Comparison of ENCODE assay signal across 17 cellular contexts in the genomic region with DNA sequence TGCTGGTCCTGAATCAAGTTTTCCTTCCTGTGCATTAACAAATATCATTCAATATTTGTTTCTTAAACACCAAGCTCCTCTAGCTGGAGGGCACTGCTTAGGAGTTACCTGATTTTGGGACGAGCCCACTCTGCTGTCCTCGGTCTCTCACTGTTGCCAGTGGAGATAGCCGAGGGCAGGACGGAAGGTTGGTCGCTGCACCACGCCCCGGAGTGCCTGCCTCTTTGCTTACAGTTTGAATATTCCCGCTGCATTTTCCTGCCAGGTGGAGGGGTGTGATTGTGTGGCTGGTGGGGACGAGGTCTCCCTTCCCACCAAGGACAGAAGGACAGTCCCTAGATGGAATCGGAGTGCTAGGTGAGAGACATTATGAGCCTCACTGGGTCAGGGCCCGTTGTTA.
DNase-seq lines count a peak whose midpoint lies in the region; ATAC-seq and TF ChIP-seq lines count a peak whose summit lies in the region.
"Had no signal": no experiment of that assay in that cellular context is flagged by ENCODE, and none has a peak within 500 bp of the region (broad histone marks: within the 10 kb centered on the region; RNA-seq: fewer than 3 reads in every experiment).

No MANE protein-coding gene starts in this region.

- H3K27ac Mint-ChIP-seq in glutamatergic neuron (ENCODE audit: unreplicated experiment), result no peak overlapping the region
- H3K27ac Mint-ChIP-seq: B cell; CD8-positive, alpha-beta T cell; HFFc6 had no signal

- H3K4me2 ChIP-seq in osteoblast (ENCODE audit: insufficient read depth, low read length), result no peak overlapping the region

- H2AFZ ChIP-seq in osteoblast (ENCODE audit: low read length), result no peak overlapping the region

- TF ChIP-seq CTCF in left ventricle myocardium inferior (IDR thresholded peaks at IDR 0.05; ENCODE audit: borderline replicate concordance) (no peak), glutamatergic neuron (IDR thresholded peaks at IDR 0.05; ENCODE audit: partially characterized antibody, unreplicated experiment) (no peak), osteoblast (IDR thresholded peaks at IDR 0.05; ENCODE audit: extremely low read depth, low read depth, low read length) (no peak)

- H3K27ac ChIP-seq in left ventricle myocardium inferior (replicated peaks) (no peak overlapping the region), osteoblast (ENCODE audit: low read depth, low read length) (no peak overlapping the region), aorta (ENCODE audit: low read depth in 1 of 2, low read length in 2 of 2) (no peak overlapping the region)
- H3K27ac ChIP-seq: C4-2B, HL-60 had no signal

- H3K27me3 Mint-ChIP-seq in glutamatergic neuron (ENCODE audit: unreplicated experiment), result no peaks in the 10 kb centered on the region

- H3K27me3 ChIP-seq in left ventricle myocardium inferior (ENCODE audit: low read depth) (peaks cover 36% of the 10 kb centered on the region), osteoblast (ENCODE audit: insufficient read depth, low read length) (no peaks in the 10 kb centered on the region), aorta (ENCODE audit: control insufficient read depth in 1 of 2, insufficient read depth in 2 of 2, low read length in 1 of 2) (no peaks in the 10 kb centered on the region), HAP-1 (ENCODE audit: low read depth) (no peaks in the 10 kb centered on the region)

- no peaks in the 10 kb centered on the region for H3K4me1 Mint-ChIP-seq in glutamatergic neuron (ENCODE audit: low read depth, unreplicated experiment)
- H3K4me1 Mint-ChIP-seq: B cell had no signal

- ATAC-seq in left cardiac atrium (no peak), aorta (ENCODE audit: low FRiP score) (no peak), HG02623 (IDR thresholded peaks at IDR 0.05; ENCODE audit: unreplicated experiment) (no peak), HG02885 (IDR thresholded peaks at IDR 0.05; ENCODE audit: poor library complexity, unreplicated experiment) (no peak)
- ATAC-seq: CD8-positive, alpha-beta T cell had no signal

- no peaks in the 10 kb centered on the region for H4K20me1 ChIP-seq in osteoblast (ENCODE audit: insufficient read depth, low read length)

- 79 to 86% methylated on average over 11 of the region's 11 CpGs for WGBS in aorta, 2 donors

- no peak overlapping the region for H3K4me3 ChIP-seq in left ventricle myocardium inferior
- H3K4me3 ChIP-seq in osteoblast (ENCODE audit: insufficient read depth, low read length), result no peak overlapping the region
- no peak overlapping the region for H3K4me3 ChIP-seq in aorta (ENCODE audit: low read length in 2 of 2)
- H3K4me3 ChIP-seq in HAP-1, result no peak overlapping the region

- intact Hi-C loops in left cardiac atrium (cut with DNase I), result no loop called here
- intact Hi-C loops in left ventricle myocardium inferior (cut with micrococcal nuclease), result no loop called here
- intact Hi-C loops in aorta (cut with DNase I), result no loop called here

- H3K36me3 ChIP-seq in left ventricle myocardium inferior, result peaks cover 3% of the 10 kb centered on the region
- H3K36me3 ChIP-seq in osteoblast (ENCODE audit: insufficient read depth, low read length), result no peaks in the 10 kb centered on the region
- H3K36me3 ChIP-seq in aorta (ENCODE audit: control insufficient read depth in 1 of 2, insufficient read depth in 2 of 2, low read length in 1 of 2), result no peaks in the 10 kb centered on the region
- no peaks in the 10 kb centered on the region for H3K36me3 ChIP-seq in HAP-1 (replicated peaks)

- H3K36me3 Mint-ChIP-seq in glutamatergic neuron (ENCODE audit: unreplicated experiment), result peaks cover 9% of the 10 kb centered on the region
- H3K36me3 Mint-ChIP-seq: CD8-positive, alpha-beta T cell had no signal

- H3K4me1 ChIP-seq in left ventricle myocardium inferior (no peaks in the 10 kb centered on the region), osteoblast (ENCODE audit: insufficient read depth, low read length) (no peaks in the 10 kb centered on the region), aorta (ENCODE audit: control insufficient read depth in 1 of 2, insufficient read depth in 2 of 2, low read length in 2 of 2) (no peaks in the 10 kb centered on the region), HAP-1 (no peaks in the 10 kb centered on the region)

- H3K9me3 ChIP-seq in left ventricle myocardium inferior (replicated peaks), result peaks cover 6% of the 10 kb centered on the region
- no peaks in the 10 kb centered on the region for H3K9me3 ChIP-seq in osteoblast (ENCODE audit: low read depth, low read length)
- H3K9me3 ChIP-seq in aorta (ENCODE audit: control insufficient read depth, low read length), result no peaks in the 10 kb centered on the region
- no peaks in the 10 kb centered on the region for H3K9me3 ChIP-seq in HAP-1

- peak; percentile 9 for DNase-seq in left cardiac atrium
- DNase-seq in left ventricle myocardium inferior, result no peak
- DNase-seq in glutamatergic neuron, result peak; percentile 5
- DNase-seq in osteoblast (ENCODE audit: insufficient read length, low spot score, missing footprints), result peak; percentile 32
- peak; percentile 6 to 63 for DNase-seq in aorta
- no peak for DNase-seq in HAP-1 (ENCODE audit: low spot score in 2 of 2)
- DNase-seq: CD8-positive, alpha-beta T cell; COR-L47; DND-41; GDM1; HCEC 1CT; HFFc6 had no signal

- H3K4me3 Mint-ChIP-seq in glutamatergic neuron (ENCODE audit: unreplicated experiment), result no peak overlapping the region
- H3K4me3 Mint-ChIP-seq: B cell; CD8-positive, alpha-beta T cell; HFFc6 had no signal

- peaks cover 2% of the 10 kb centered on the region for H3K9me3 Mint-ChIP-seq in glutamatergic neuron (ENCODE audit: unreplicated experiment)

- in situ Hi-C loops in HAP-1 (cut with MboI; ENCODE audit: low sequenced_read_pairs), result no loop called here

- H3K79me2 ChIP-seq in osteoblast (ENCODE audit: insufficient read depth, low read length), result no peaks in the 10 kb centered on the region

Comparison
In these comparisons a context has a peak if more than half of its experiments do, and no peak if none do; other contexts are left out.
1. DNase-seq: peak in left cardiac atrium (single experiment), glutamatergic neuron (single experiment), osteoblast (single experiment) and aorta (2 of 2); none in left ventricle myocardium inferior (single experiment) and HAP-1 (0 of 2).